In genomic region chr15:66036859-66037258, GRCh38 we compare ENCODE assay signal across 25 cellular contexts.
"Had no signal": no experiment of that assay in that cellular context is flagged by ENCODE, and none has a peak within 500 bp of the region (broad histone marks: within the 10 kb centered on the region; RNA-seq: fewer than 3 reads in every experiment).

No MANE protein-coding gene starts in this region.

- H3K9me3 ChIP-seq: neutrophil, right lobe of liver, testis, thyroid gland, transverse colon, upper lobe of left lung, vagina had no signal

- DNase-seq: hippocampal formation; kidney glomerular epithelial cell; left cardiac atrium; left lung; mesendoderm; naive B cell; natural killer cell; nephron progenitor cell; occipital lobe; right lobe of liver; stimulated activated CD4-positive, alpha-beta T cell treated with anti-CD3 and anti-CD28 coated beads, Interleukin-1b, Interleukin-23, amount 100 ng/mL, for 48 hours; stimulated activated CD4-positive, alpha-beta T cell treated with anti-CD3 and anti-CD28 coated beads, Interleukin-4, amount 100 ng/mL, for 1 hour; stimulated activated naive B cell treated with anti-CD40 and anti-IgM and Interleukin-4, amounts not matched to agents 10 μg/mL and 1 μg/mL and 100 μg/mL, for 72 hours; stimulated activated naive CD8-positive, alpha-beta T cell treated with anti-CD3 and anti-CD28 coated beads, Interleukin-15, Interleukin-2, amounts not matched to agents 100 U/mL and 50 U/mL, for 24 hours; stomach; testis; thyroid gland; transverse colon; upper lobe of left lung had no signal

- H3K9ac ChIP-seq: neural progenitor cell had no signal

- H3K27ac ChIP-seq: left lung, neural progenitor cell, neutrophil, right atrium auricular region, right lobe of liver, stomach, testis, thyroid gland, transverse colon, upper lobe of left lung, vagina had no signal

- H2AFZ ChIP-seq: neural progenitor cell had no signal

- H3K4me2 ChIP-seq: neural progenitor cell, smooth muscle cell had no signal

- H3K36me3 ChIP-seq: left lung, neural progenitor cell, neutrophil, right atrium auricular region, right lobe of liver, stomach, thyroid gland, transverse colon, upper lobe of left lung, vagina had no signal

- H3K4me3 ChIP-seq: left lung, lung, neural progenitor cell, right atrium auricular region, right lobe of liver, smooth muscle cell, stomach, testis, thyroid gland, transverse colon, upper lobe of left lung, vagina had no signal

- ATAC-seq: left cardiac atrium; left lung; natural killer cell; right lobe of liver; stimulated activated naive B cell treated with anti-CD40 and anti-IgM and Interleukin-4, amounts not matched to agents 10 μg/mL and 1 μg/mL and 100 μg/mL, for 72 hours; stimulated activated naive CD8-positive, alpha-beta T cell treated with anti-CD3 and anti-CD28 coated beads, Interleukin-15, Interleukin-2, amounts not matched to agents 100 U/mL and 50 U/mL, for 24 hours had no signal

- H3K4me1 ChIP-seq: left lung, right atrium auricular region, right lobe of liver, testis, thyroid gland, transverse colon, upper lobe of left lung, vagina had no signal

- H3K27me3 ChIP-seq: neural progenitor cell, right atrium auricular region, right lobe of liver, testis, thyroid gland, upper lobe of left lung, vagina had no signal
